8 cellular contexts compared by ENCODE assay signal in genomic region chr17:49496866-49497146, GRCh38. TPM values are rescaled to one million over a fixed set of nuclear protein-coding genes. Genes with fewer than 3 reads are reported as not detected.
A peak's percentile ranks its signal among the peaks of the same experiment; 100 is the strongest.
DNase-seq lines count a peak whose midpoint lies in the region; ATAC-seq, FAIRE-seq and TF ChIP-seq lines count a peak whose summit lies in the region.

No MANE protein-coding gene starts in this region.

- no CpG with 5 or more reads among the region's 13 CpGs for WGBS in gastroesophageal sphincter (ENCODE audit: low coverage in 1 of 2), 2 donors
- under 1% methylated on average over 13 of the region's 13 CpGs for WGBS in prostate gland
- 3 to 5% (median 5%) methylated on average over 13 of the region's 13 CpGs for WGBS in small intestine, 3 donors

- DNase-seq in GM06990 (ENCODE audit: extremely low read depth, insufficient read length) (no peak), prostate gland (ENCODE audit: low spot score) (no peak), small intestine (no peak), occipital lobe (lab: John Stamatoyannopoulos, UW) (no peak), NCI-H2196 (lab: John Stamatoyannopoulos, UW; ENCODE audit: unreplicated experiment) (no peak)

- H3K36me3 ChIP-seq in GM06990 (ENCODE audit: control insufficient read depth, insufficient read depth, low read length) = no peaks in the 10 kb centered on the region
- no peaks in the 10 kb centered on the region for H3K36me3 ChIP-seq in SU-DHL-6 (ENCODE audit: low read length)
- no peaks in the 10 kb centered on the region for H3K36me3 ChIP-seq in gastroesophageal sphincter
- no peaks in the 10 kb centered on the region for H3K36me3 ChIP-seq in prostate gland
- no peaks in the 10 kb centered on the region for H3K36me3 ChIP-seq in small intestine (ENCODE audit: control insufficient read depth in 2 of 2, insufficient read depth in 2 of 2, low read length in 2 of 2)

- FAIRE-seq in small intestine (lab: Jason Lieb, UNC) = no peak

- TF ChIP-seq CTCF in GM06990 (IDR thresholded peaks at IDR 0.05; ENCODE audit: insufficient read depth, low read length, poor library complexity, severe bottlenecking) (no peak), SU-DHL-6 (IDR thresholded peaks at IDR 0.05; ENCODE audit: insufficient read depth, low read length, poor library complexity, severe bottlenecking) (no peak), gastroesophageal sphincter (IDR thresholded peaks at IDR 0.05) (no peak), prostate gland (IDR thresholded peaks at IDR 0.05) (no peak)

- peaks cover 0 to 40% (median 29%) of the 10 kb centered on the region in 3 donors for H3K4me1 ChIP-seq in gastroesophageal sphincter
- H3K4me1 ChIP-seq in prostate gland (replicated peaks) = peaks cover 7% of the 10 kb centered on the region
- H3K4me1 ChIP-seq in small intestine (ENCODE audit: control insufficient read depth in 2 of 2, insufficient read depth in 1 of 2, low read depth in 1 of 2, low read length in 1 of 2) = no peaks in the 10 kb centered on the region

- H3K79me2 ChIP-seq in SU-DHL-6 (ENCODE audit: insufficient read depth, low read length) = no peaks in the 10 kb centered on the region

- intact Hi-C loops in prostate gland (cut with DNase I) = loop anchor here (1.0 kb wide), 1 partner anchor 59 kb away; no protein-coding TSS in a partner anchor

- no peaks in the 10 kb centered on the region for H3K9me3 ChIP-seq in SU-DHL-6 (ENCODE audit: insufficient read depth, low read length)
- H3K9me3 ChIP-seq in gastroesophageal sphincter = no peaks in the 10 kb centered on the region
- H3K9me3 ChIP-seq in prostate gland = no peaks in the 10 kb centered on the region
- no peaks in the 10 kb centered on the region for H3K9me3 ChIP-seq in small intestine (ENCODE audit: control insufficient read depth, low read depth)

- peak overlapping the region; percentile 40 for H3K4me3 ChIP-seq in GM06990 (replicated peaks; ENCODE audit: low read depth, low read length)
- peak overlapping the region; percentile 46 for H3K4me3 ChIP-seq in SU-DHL-6 (ENCODE audit: insufficient read depth, low read length, poor library complexity, severe bottlenecking)
- H3K4me3 ChIP-seq in gastroesophageal sphincter = peak overlapping the region; percentile 37 to 62
- peak overlapping the region; percentile 43 to 50 for H3K4me3 ChIP-seq in prostate gland
- H3K4me3 ChIP-seq in small intestine (ENCODE audit: low read depth in 1 of 2, low read length in 2 of 2) = peak overlapping the region in 1 of 2 donors; percentile 29

- no peak for TF ChIP-seq POLR2A in gastroesophageal sphincter (IDR thresholded peaks at IDR 0.05)
- TF ChIP-seq POLR2A in prostate gland (IDR thresholded peaks at IDR 0.05) = no peak

- no peaks in the 10 kb centered on the region for H4K20me1 ChIP-seq in SU-DHL-6 (ENCODE audit: low read depth, low read length)

- no peaks in the 10 kb centered on the region for H3K9me2 ChIP-seq in SU-DHL-6 (replicated peaks; ENCODE audit: insufficient read depth, low read length)

- no peak overlapping the region for H2AFZ ChIP-seq in SU-DHL-6 (ENCODE audit: low read depth, low read length, severe bottlenecking)

- H3K27ac ChIP-seq in SU-DHL-6 (ENCODE audit: low read depth, low read length) (no peak overlapping the region), gastroesophageal sphincter (peak overlapping the region in 2 of 4 donors; percentile 53 to 68), prostate gland (peak overlapping the region; percentile 56 to 69), small intestine (ENCODE audit: low read depth in 1 of 2, low read length in 1 of 2) (no peak overlapping the region)

- ATAC-seq in gastroesophageal sphincter (no peak), GM21825 (IDR thresholded peaks at IDR 0.05; ENCODE audit: unreplicated experiment) (no peak)

- H3K27me3 ChIP-seq in GM06990 (replicated peaks; ENCODE audit: control insufficient read depth, insufficient read depth, low read length) (peaks cover 2% of the 10 kb centered on the region), SU-DHL-6 (ENCODE audit: low read length) (no peaks in the 10 kb centered on the region), gastroesophageal sphincter (peaks cover 60% of the 10 kb centered on the region), prostate gland (replicated peaks; ENCODE audit: insufficient read depth) (no peaks in the 10 kb centered on the region), small intestine (ENCODE audit: control insufficient read depth in 2 of 2, insufficient read depth in 2 of 2, low read length in 2 of 2) (peaks cover 11 to 26% of the 10 kb centered on the region in 2 donors)

- no peak for TF ChIP-seq EP300 in gastroesophageal sphincter (IDR thresholded peaks at IDR 0.05)

- no peaks in the 10 kb centered on the region for H3F3A ChIP-seq in SU-DHL-6 (ENCODE audit: insufficient read depth)

- peak overlapping the region; percentile 66 for H3K4me2 ChIP-seq in SU-DHL-6 (ENCODE audit: low read depth, low read length, poor library complexity, severe bottlenecking)

- H3K9ac ChIP-seq in SU-DHL-6 (ENCODE audit: low read length) = peak overlapping the region; percentile 32; the same call in 1 of the 2 replicates

RNA-seq across cellular contexts. Expression of gene NGFR, which starts 1.7 kb away (rescaled TPM):
- total RNA-seq in gastroesophageal sphincter (10 to 100 TPM; 10.6 to 21.3 (median 16.1) TPM), prostate gland (10 to 100 TPM; 30.1 to 34.4 TPM), occipital lobe (3.3 TPM)
- polyA plus RNA-seq in small intestine = 10 to 100 TPM in 1 of 3 donors, under 1 TPM in 1, not detected in 1; 0.54 to 22.8 TPM

Comparison
In these comparisons a context has a peak if more than half of its experiments do, and no peak if none do; other contexts are left out.
1. H3K27ac ChIP-seq: peak in prostate gland (2 of 2); none in SU-DHL-6 (single experiment) and small intestine (0 of 2).